1 cellular context compared by ENCODE assay signal in the genomic region with DNA sequence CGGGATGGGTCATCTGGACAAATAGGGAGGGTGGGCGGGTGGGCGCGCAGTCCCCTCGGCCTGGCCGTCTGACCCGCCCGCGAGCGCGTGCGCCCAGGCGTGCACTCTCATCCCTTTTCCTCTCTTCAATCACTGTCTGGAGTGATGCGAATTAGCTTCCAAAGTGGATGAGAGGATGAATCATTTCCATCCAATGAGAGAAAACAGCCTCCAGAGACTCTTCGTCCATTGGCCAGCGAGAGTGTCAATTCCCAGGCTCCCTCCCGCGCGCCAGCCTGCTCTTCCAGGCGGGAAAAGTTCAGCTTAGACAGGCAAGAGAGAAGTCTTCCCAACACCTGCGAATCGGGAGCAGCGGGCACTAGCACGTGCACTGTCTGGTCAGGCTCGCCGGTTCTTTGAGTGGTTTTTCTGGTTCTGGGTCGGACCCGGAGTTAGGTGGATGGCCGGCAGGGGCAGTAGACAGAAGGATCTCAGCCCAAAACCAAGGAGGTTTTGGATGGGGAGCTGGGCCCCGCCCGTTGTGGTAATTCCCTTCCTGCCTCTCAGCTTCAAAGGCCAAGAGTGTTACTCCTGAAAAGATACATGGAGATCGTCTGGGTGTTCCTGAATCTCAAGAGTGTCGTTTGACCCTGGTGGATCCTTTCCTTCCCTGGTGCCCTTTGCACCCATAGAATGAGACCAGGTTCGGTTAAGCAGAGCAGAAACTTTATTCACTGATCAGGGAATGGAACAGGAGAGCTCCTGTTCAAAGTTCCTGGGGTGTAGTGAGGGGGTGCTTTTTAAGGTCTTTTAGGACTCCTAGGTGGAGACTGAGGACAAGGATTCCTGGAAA.
A peak's percentile ranks its signal among the peaks of the same experiment; 100 is the strongest.
TF ChIP-seq lines count a peak whose summit lies in the region.

No MANE protein-coding gene starts in this region.

TF ChIP-seq in SK-N-SH, 30 proteins besides CTCF, POLR2A, EP300 and RAD21:
- TF ChIP-seq MXI1 (IDR thresholded peaks at IDR 0.05; ENCODE audit: low read depth, low read length) (0 out of 2 replicates have a peak, but pooled peaks have one; percentile 45), RFX5 (IDR thresholded peaks at IDR 0.05; ENCODE audit: low read length) (no peak), TAF1 (IDR thresholded peaks at IDR 0.05; ENCODE audit: borderline replicate concordance, low read depth, low read length) (no peak), RCOR1 (IDR thresholded peaks at IDR 0.05; ENCODE audit: low read length) (0 out of 2 replicates have a peak, but pooled peaks have one; percentile 11), EZH2phosphoT487 (IDR thresholded peaks at IDR 0.05; ENCODE audit: borderline replicate concordance, low read depth) (no peak), SIN3A (IDR thresholded peaks at IDR 0.05; ENCODE audit: borderline replicate concordance, low read depth, low read length) (0 out of 2 replicates have a peak, but pooled peaks have one; percentile 27), POLR2AphosphoS5 (IDR thresholded peaks at IDR 0.05; ENCODE audit: low read depth, low read length) (no peak), NRF1 (IDR thresholded peaks at IDR 0.05; ENCODE audit: low read depth, low read length) (0 out of 2 replicates have a peak, but pooled peaks have one; percentile 30), YY1 (IDR thresholded peaks at IDR 0.05; ENCODE audit: low read depth) (no peak), CHD2 (IDR thresholded peaks at IDR 0.05; ENCODE audit: low read length, partially characterized antibody) (peak; percentile 70)
- TF ChIP-seq, protein P1, sequence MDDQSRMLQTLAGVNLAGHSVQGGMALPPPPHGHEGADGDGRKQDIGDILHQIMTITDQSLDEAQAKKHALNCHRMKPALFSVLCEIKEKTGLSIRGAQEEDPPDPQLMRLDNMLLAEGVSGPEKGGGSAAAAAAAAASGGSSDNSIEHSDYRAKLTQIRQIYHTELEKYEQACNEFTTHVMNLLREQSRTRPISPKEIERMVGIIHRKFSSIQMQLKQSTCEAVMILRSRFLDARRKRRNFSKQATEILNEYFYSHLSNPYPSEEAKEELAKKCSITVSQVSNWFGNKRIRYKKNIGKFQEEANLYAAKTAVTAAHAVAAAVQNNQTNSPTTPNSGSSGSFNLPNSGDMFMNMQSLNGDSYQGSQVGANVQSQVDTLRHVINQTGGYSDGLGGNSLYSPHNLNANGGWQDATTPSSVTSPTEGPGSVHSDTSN (IDR thresholded peaks at IDR 0.05): peak; percentile 99
- TF ChIP-seq, protein P2, sequence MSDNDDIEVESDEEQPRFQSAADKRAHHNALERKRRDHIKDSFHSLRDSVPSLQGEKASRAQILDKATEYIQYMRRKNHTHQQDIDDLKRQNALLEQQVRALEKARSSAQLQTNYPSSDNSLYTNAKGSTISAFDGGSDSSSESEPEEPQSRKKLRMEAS (IDR thresholded peaks at IDR 0.05; ENCODE audit: low read depth): peak; percentile 82
- TF ChIP-seq, protein P3, sequence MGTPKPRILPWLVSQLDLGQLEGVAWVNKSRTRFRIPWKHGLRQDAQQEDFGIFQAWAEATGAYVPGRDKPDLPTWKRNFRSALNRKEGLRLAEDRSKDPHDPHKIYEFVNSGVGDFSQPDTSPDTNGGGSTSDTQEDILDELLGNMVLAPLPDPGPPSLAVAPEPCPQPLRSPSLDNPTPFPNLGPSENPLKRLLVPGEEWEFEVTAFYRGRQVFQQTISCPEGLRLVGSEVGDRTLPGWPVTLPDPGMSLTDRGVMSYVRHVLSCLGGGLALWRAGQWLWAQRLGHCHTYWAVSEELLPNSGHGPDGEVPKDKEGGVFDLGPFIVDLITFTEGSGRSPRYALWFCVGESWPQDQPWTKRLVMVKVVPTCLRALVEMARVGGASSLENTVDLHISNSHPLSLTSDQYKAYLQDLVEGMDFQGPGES (IDR thresholded peaks at IDR 0.05; ENCODE audit: low read depth, low read length): peak; percentile 87
- TF ChIP-seq, protein P4, sequence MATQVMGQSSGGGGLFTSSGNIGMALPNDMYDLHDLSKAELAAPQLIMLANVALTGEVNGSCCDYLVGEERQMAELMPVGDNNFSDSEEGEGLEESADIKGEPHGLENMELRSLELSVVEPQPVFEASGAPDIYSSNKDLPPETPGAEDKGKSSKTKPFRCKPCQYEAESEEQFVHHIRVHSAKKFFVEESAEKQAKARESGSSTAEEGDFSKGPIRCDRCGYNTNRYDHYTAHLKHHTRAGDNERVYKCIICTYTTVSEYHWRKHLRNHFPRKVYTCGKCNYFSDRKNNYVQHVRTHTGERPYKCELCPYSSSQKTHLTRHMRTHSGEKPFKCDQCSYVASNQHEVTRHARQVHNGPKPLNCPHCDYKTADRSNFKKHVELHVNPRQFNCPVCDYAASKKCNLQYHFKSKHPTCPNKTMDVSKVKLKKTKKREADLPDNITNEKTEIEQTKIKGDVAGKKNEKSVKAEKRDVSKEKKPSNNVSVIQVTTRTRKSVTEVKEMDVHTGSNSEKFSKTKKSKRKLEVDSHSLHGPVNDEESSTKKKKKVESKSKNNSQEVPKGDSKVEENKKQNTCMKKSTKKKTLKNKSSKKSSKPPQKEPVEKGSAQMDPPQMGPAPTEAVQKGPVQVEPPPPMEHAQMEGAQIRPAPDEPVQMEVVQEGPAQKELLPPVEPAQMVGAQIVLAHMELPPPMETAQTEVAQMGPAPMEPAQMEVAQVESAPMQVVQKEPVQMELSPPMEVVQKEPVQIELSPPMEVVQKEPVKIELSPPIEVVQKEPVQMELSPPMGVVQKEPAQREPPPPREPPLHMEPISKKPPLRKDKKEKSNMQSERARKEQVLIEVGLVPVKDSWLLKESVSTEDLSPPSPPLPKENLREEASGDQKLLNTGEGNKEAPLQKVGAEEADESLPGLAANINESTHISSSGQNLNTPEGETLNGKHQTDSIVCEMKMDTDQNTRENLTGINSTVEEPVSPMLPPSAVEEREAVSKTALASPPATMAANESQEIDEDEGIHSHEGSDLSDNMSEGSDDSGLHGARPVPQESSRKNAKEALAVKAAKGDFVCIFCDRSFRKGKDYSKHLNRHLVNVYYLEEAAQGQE (IDR thresholded peaks at IDR 0.05; ENCODE audit: low read depth, low read length): 0 out of 2 replicates have a peak, but pooled peaks have one; percentile 9
